ENCODE assay signal across 8 cellular contexts in the genomic region with DNA sequence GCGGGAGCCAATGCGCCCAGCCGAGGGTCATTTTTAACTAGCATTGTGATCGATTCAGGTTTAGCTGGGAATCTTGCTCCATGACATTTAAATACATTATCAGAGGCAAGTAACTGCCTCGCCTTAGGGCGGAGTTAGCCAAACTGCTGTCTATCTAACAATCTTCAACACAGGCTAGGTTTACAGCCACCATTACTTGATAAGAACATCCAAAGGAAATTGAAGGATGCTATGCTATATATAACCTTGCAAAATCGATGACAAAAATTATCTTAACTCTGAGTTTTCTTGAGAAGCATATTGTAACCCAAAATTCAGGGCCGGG. TPM values are rescaled to one million over a fixed set of nuclear protein-coding genes. Genes with fewer than 3 reads are reported as not detected.
DNase-seq lines count a peak whose midpoint lies in the region; ATAC-seq and TF ChIP-seq lines count a peak whose summit lies in the region.

No MANE protein-coding gene starts in this region.

- TF ChIP-seq EP300 in transverse colon (IDR thresholded peaks at IDR 0.05; ENCODE audit: low read depth) = no peak

- H3K9me3 ChIP-seq in liver (ENCODE audit: control insufficient read depth in 4 of 4, low read length in 3 of 4) (no peaks in the 10 kb centered on the region), transverse colon (no peaks in the 10 kb centered on the region)

- DNase-seq in activated naive CD4-positive, alpha-beta T cell treated with anti-CD3 and anti-CD28 coated beads for 36 hours = no peak
- no peak for DNase-seq in activated naive CD4-positive, alpha-beta T cell treated with anti-CD3 and anti-CD28 coated beads, Interleukin-2, amount 50 U/mL, for 16 hours
- no peak for DNase-seq in activated naive CD8-positive, alpha-beta T cell treated with anti-CD3 and anti-CD28 coated beads, Interleukin-2, amount 10 ng/mL, durations not matched to agents 7 days and 5 days
- peak; percentile 38 for DNase-seq in transverse colon
- DNase-seq in NCI-H1105 (lab: John Stamatoyannopoulos, UW) = no peak

- ATAC-seq in activated naive CD8-positive, alpha-beta T cell treated with anti-CD3 and anti-CD28 coated beads, Interleukin-2, amount 10 ng/mL, durations not matched to agents 7 days and 5 days (ENCODE audit: low read depth) = no peak
- no peak for ATAC-seq in HG02870 (IDR thresholded peaks at IDR 0.05; ENCODE audit: unreplicated experiment)
- no peak for ATAC-seq in HG02610 (IDR thresholded peaks at IDR 0.05; ENCODE audit: unreplicated experiment)

- peak overlapping the region; percentile 93 for H3K27ac Mint-ChIP-seq in activated naive CD4-positive, alpha-beta T cell treated with anti-CD3 and anti-CD28 coated beads for 36 hours
- H3K27ac Mint-ChIP-seq in activated naive CD8-positive, alpha-beta T cell treated with anti-CD3 and anti-CD28 coated beads, Interleukin-2, amount 10 ng/mL, durations not matched to agents 7 days and 5 days = peak overlapping the region; percentile 94

- CTCF ChIA-PET in activated naive CD4-positive, alpha-beta T cell treated with anti-CD3 and anti-CD28 coated beads for 36 hours (lab: Charles Lee) = interaction anchor here (11.8 kb wide), 1 partner anchor 115 kb away, joined by 186 read pairs; no protein-coding TSS in a partner anchor

- H3K4me1 ChIP-seq in liver (ENCODE audit: control insufficient read depth in 4 of 4, insufficient read depth in 4 of 4, low read length in 3 of 4) = peaks cover 3 to 16% (median 10%) of the 10 kb centered on the region in 4 donors
- H3K4me1 ChIP-seq in transverse colon = peaks cover 0 to 41% (median 33%) of the 10 kb centered on the region in 4 donors

- no peak for TF ChIP-seq RAD21 in liver (IDR thresholded peaks at IDR 0.05)

- H3K27me3 ChIP-seq in liver (ENCODE audit: control insufficient read depth in 4 of 4, insufficient read depth in 4 of 4, low read length in 3 of 4) (no peaks in the 10 kb centered on the region), transverse colon (no peaks in the 10 kb centered on the region)

- in situ Hi-C loops in transverse colon (cut with MboI; ENCODE audit: low pct_ligation_motif_present in 1 of 4, low pct_unique_long_range_greater_than_20kb in 1 of 4, low sequenced_read_pairs in 3 of 4) = no loop called here

- peak overlapping the region; percentile 86 to 96 (median 86) for H3K4me3 ChIP-seq in liver (ENCODE audit: low read depth in 1 of 3, low read length in 3 of 3)
- H3K4me3 ChIP-seq in transverse colon = peak overlapping the region; percentile 85 to 98 (median 91)

- POLR2A ChIA-PET in activated naive CD8-positive, alpha-beta T cell treated with anti-CD3 and anti-CD28 coated beads, Interleukin-2, amount 10 ng/mL, durations not matched to agents 7 days and 5 days (lab: Charles Lee) = interaction anchor here (0.7 to 2.9 kb wide), 7 partner anchors 13 to 194 kb away, joined by 3 to 19 read pairs (median 5); no protein-coding TSS in a partner anchor

- peaks cover 42% of the 10 kb centered on the region for H3K4me1 Mint-ChIP-seq in activated naive CD4-positive, alpha-beta T cell treated with anti-CD3 and anti-CD28 coated beads for 36 hours (ENCODE audit: low read depth)
- H3K4me1 Mint-ChIP-seq in activated naive CD8-positive, alpha-beta T cell treated with anti-CD3 and anti-CD28 coated beads, Interleukin-2, amount 10 ng/mL, durations not matched to agents 7 days and 5 days = peaks cover 35% of the 10 kb centered on the region

- peak overlapping the region in 1 of 2 donors; percentile 92 for H3K9ac ChIP-seq in liver (ENCODE audit: low read depth in 1 of 2, low read length in 2 of 2)

- TF ChIP-seq POLR2A in transverse colon (IDR thresholded peaks at IDR 0.05) = no peak

- intact Hi-C loops in activated naive CD4-positive, alpha-beta T cell treated with anti-CD3 and anti-CD28 coated beads for 36 hours (cut with micrococcal nuclease) = loop anchor here (5.0 to 10.0 kb wide), 2 partner anchors 88 to 1406 kb away; partner anchors contain the start of gene LSG1
- intact Hi-C loops in transverse colon (cut with DNase I; ENCODE audit: low total_unique reads) = no loop called here

- no peaks in the 10 kb centered on the region for H3K27me3 Mint-ChIP-seq in activated naive CD4-positive, alpha-beta T cell treated with anti-CD3 and anti-CD28 coated beads for 36 hours (ENCODE audit: low read depth)
- H3K27me3 Mint-ChIP-seq in activated naive CD8-positive, alpha-beta T cell treated with anti-CD3 and anti-CD28 coated beads, Interleukin-2, amount 10 ng/mL, durations not matched to agents 7 days and 5 days = no peaks in the 10 kb centered on the region

- WGBS in liver = 32% methylated on average over 8 of the region's 8 CpGs
- WGBS in transverse colon (ENCODE audit: low coverage in 1 of 2), 2 donors = 37 to 44% methylated on average over 5 to 8 of the region's 8 CpGs

- peaks cover 0 to 3% (median 1%) of the 10 kb centered on the region in 4 donors for H3K36me3 ChIP-seq in liver (ENCODE audit: control insufficient read depth in 4 of 4, insufficient read depth in 3 of 4, low read depth in 1 of 4, low read length in 3 of 4)
- H3K36me3 ChIP-seq in transverse colon = peaks cover 0 to 6% (median 0%) of the 10 kb centered on the region in 4 donors

- H3K27ac ChIP-seq in liver (ENCODE audit: low read depth in 1 of 2, low read length in 2 of 2) = peak overlapping the region; percentile 97 to 99
- peak overlapping the region; percentile 96 to 99 (median 98) for H3K27ac ChIP-seq in transverse colon

- peak overlapping the region; percentile 97 for H3K4me3 Mint-ChIP-seq in activated naive CD4-positive, alpha-beta T cell treated with anti-CD3 and anti-CD28 coated beads for 36 hours
- H3K4me3 Mint-ChIP-seq in activated naive CD8-positive, alpha-beta T cell treated with anti-CD3 and anti-CD28 coated beads, Interleukin-2, amount 10 ng/mL, durations not matched to agents 7 days and 5 days = peak overlapping the region; percentile 99

- TF ChIP-seq CTCF in liver (IDR thresholded peaks at IDR 0.05; ENCODE audit: low read depth, low read length, missing input control) = no peak
- no peak for TF ChIP-seq CTCF in transverse colon (IDR thresholded peaks at IDR 0.05)

- H3K36me3 Mint-ChIP-seq in activated naive CD4-positive, alpha-beta T cell treated with anti-CD3 and anti-CD28 coated beads for 36 hours (ENCODE audit: low read depth) = peaks cover 39% of the 10 kb centered on the region
- H3K36me3 Mint-ChIP-seq in activated naive CD8-positive, alpha-beta T cell treated with anti-CD3 and anti-CD28 coated beads, Interleukin-2, amount 10 ng/mL, durations not matched to agents 7 days and 5 days = peaks cover 18% of the 10 kb centered on the region

- no peaks in the 10 kb centered on the region for H3K9me3 Mint-ChIP-seq in activated naive CD4-positive, alpha-beta T cell treated with anti-CD3 and anti-CD28 coated beads for 36 hours
- H3K9me3 Mint-ChIP-seq in activated naive CD8-positive, alpha-beta T cell treated with anti-CD3 and anti-CD28 coated beads, Interleukin-2, amount 10 ng/mL, durations not matched to agents 7 days and 5 days = no peaks in the 10 kb centered on the region

TF ChIP-seq in liver, 16 proteins besides CTCF, POLR2A, EP300 and RAD21 (continues in another document):
- TF ChIP-seq YY1 (IDR thresholded peaks at IDR 0.05) (no peak), REST (IDR thresholded peaks at IDR 0.05) (no peak), MAX (IDR thresholded peaks at IDR 0.05) (no peak), EGR1 (IDR thresholded peaks at IDR 0.05; ENCODE audit: low read depth in 2 of 2) (no peak), FOXA2 (IDR thresholded peaks at IDR 0.05) (no peak)

RNA-seq across cellular contexts. Expression of gene TFRC, which starts 1.4 kb away (rescaled TPM):
- 100 to 1,000 TPM; 436 to 442 TPM for total RNA-seq in activated naive CD4-positive, alpha-beta T cell treated with anti-CD3 and anti-CD28 coated beads for 36 hours
- 100 to 1,000 TPM; 168 to 171 TPM for total RNA-seq in activated naive CD8-positive, alpha-beta T cell treated with anti-CD3 and anti-CD28 coated beads, Interleukin-2, amount 10 ng/mL, durations not matched to agents 7 days and 5 days
- 1,000 to 10,000 TPM in 1 of 2 donors, 100 to 1,000 TPM in 1; 126 to 1,250 TPM for total RNA-seq in liver
- polyA plus RNA-seq in liver = 10 to 100 TPM; 19.1 to 20.7 TPM
- total RNA-seq in transverse colon = 100 to 1,000 TPM; 117 to 404 (median 181) TPM
